In the genomic region with DNA sequence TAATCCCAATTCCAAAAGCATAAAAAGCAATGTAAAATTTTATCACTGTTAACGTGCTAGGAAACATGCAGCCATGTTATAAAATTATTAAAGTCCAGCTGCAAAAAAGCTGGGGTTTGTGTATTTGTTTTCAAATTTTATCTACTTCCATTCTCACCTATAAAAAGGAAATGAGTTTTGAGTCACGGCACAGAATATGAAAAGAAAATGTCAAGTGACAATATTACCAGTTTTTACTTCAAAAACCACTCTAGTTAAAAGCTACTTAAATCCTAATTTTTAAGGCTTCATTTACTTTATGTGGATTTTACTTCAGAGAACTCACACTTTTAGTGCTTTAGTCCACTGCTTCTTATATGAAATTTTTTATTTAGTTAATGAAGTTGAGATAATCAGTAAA, we compare ENCODE assay signal across 1 cellular context.
TF ChIP-seq lines count a peak whose summit lies in the region.

No MANE protein-coding gene starts in this region.

TF ChIP-seq in A549, 52 proteins besides CTCF, POLR2A, EP300 and RAD21 (continued from another document):
- TF ChIP-seq CHD4 (IDR thresholded peaks at IDR 0.05; ENCODE audit: borderline replicate concordance) (no peak), BHLHE40 (IDR thresholded peaks at IDR 0.05; ENCODE audit: low read depth, low read length) (no peak), CHD2 (IDR thresholded peaks at IDR 0.05; ENCODE audit: low read length, partially characterized antibody) (no peak), ATOH8 (CRISPR knock-in tag; IDR thresholded peaks at IDR 0.05; ENCODE audit: low read depth) (no peak), MAZ (IDR thresholded peaks at IDR 0.05; ENCODE audit: borderline replicate concordance, low read depth, low read length) (no peak), PBX3 (IDR thresholded peaks at IDR 0.05) (no peak)
